1 cellular context compared by ENCODE assay signal in the genomic region with DNA sequence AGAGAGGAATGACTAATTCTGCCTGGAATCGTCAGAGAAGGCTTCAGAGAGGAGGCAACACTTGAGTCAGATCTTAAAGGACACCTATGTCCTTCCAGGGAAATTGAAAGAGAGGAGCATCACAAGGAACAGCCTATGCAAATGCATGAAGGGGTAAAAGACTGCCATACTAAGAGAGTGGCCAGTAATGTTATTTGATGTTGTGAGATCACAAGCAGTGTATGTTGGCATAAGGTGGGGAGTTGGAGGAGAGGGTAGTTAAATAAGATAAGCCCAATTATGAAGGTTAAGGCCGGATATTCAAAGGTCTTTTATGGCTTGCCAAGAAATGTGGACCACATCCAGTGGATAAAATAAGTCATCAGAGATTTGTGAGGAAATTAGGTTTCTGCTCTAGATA.
TF ChIP-seq lines count a peak whose summit lies in the region.

No MANE protein-coding gene starts in this region.

TF ChIP-seq in HCT116, 20 proteins besides CTCF, POLR2A, EP300 and RAD21 (continued from another document):
- TF ChIP-seq, protein P1, sequence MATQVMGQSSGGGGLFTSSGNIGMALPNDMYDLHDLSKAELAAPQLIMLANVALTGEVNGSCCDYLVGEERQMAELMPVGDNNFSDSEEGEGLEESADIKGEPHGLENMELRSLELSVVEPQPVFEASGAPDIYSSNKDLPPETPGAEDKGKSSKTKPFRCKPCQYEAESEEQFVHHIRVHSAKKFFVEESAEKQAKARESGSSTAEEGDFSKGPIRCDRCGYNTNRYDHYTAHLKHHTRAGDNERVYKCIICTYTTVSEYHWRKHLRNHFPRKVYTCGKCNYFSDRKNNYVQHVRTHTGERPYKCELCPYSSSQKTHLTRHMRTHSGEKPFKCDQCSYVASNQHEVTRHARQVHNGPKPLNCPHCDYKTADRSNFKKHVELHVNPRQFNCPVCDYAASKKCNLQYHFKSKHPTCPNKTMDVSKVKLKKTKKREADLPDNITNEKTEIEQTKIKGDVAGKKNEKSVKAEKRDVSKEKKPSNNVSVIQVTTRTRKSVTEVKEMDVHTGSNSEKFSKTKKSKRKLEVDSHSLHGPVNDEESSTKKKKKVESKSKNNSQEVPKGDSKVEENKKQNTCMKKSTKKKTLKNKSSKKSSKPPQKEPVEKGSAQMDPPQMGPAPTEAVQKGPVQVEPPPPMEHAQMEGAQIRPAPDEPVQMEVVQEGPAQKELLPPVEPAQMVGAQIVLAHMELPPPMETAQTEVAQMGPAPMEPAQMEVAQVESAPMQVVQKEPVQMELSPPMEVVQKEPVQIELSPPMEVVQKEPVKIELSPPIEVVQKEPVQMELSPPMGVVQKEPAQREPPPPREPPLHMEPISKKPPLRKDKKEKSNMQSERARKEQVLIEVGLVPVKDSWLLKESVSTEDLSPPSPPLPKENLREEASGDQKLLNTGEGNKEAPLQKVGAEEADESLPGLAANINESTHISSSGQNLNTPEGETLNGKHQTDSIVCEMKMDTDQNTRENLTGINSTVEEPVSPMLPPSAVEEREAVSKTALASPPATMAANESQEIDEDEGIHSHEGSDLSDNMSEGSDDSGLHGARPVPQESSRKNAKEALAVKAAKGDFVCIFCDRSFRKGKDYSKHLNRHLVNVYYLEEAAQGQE (IDR thresholded peaks at IDR 0.05; ENCODE audit: low read depth): no peak
